In genomic region chr3:33360136-33360825, GRCh38 we compare ENCODE assay signal across 13 cellular contexts.
DNase-seq lines count a peak whose midpoint lies in the region; ATAC-seq and TF ChIP-seq lines count a peak whose summit lies in the region.
"Had no signal": no experiment of that assay in that cellular context is flagged by ENCODE, and none has a peak within 500 bp of the region (broad histone marks: within the 10 kb centered on the region; RNA-seq: fewer than 3 reads in every experiment).

No MANE protein-coding gene starts in this region.

- H3K36me3 ChIP-seq in mucosa of descending colon (ENCODE audit: low read depth): no peaks in the 10 kb centered on the region
- H3K36me3 ChIP-seq: pancreas had no signal

- DNase-seq in Daoy (ENCODE audit: low read depth) (peak; percentile 37), NCI-H226 (peak; percentile 71), dedifferentiated amniotic fluid mesenchymal stem cell (ENCODE audit: extremely low spot score) (peak; percentile 72), mucosa of descending colon (no peak), NCI-H128 (lab: John Stamatoyannopoulos, UW; ENCODE audit: unreplicated experiment) (no peak), RPMI8226 (no peak), ecto neural progenitor cell (ENCODE audit: low spot score) (no peak)
- DNase-seq: activated CD8-positive, alpha-beta memory T cell treated with anti-CD3 and anti-CD28 coated beads, Interleukin-2, amount 50 U/mL, for 4 hours; CD8-positive, alpha-beta T cell; NCI-H1694; pancreas had no signal

- TF ChIP-seq CTCF in mucosa of descending colon (IDR thresholded peaks at IDR 0.05): no peak

- intact Hi-C loops in mucosa of descending colon (cut with DNase I, micrococcal nuclease): no loop called here

- no peaks in the 10 kb centered on the region for H3K9me3 ChIP-seq in mucosa of descending colon
- H3K9me3 ChIP-seq: pancreas had no signal

- peaks cover 5% of the 10 kb centered on the region for H3K4me1 ChIP-seq in mucosa of descending colon (ENCODE audit: low read depth)

- ATAC-seq in mucosa of descending colon (peak; percentile 66), HG03439 (IDR thresholded peaks at IDR 0.05; ENCODE audit: unreplicated experiment) (no peak)
- ATAC-seq: CD8-positive, alpha-beta T cell; left lobe of liver had no signal

- H3K4me3 ChIP-seq in mucosa of descending colon: no peak overlapping the region
- H3K4me3 ChIP-seq: pancreas had no signal

Comparison
In these comparisons a context has a peak if more than half of its experiments do, and no peak if none do; other contexts are left out.
1. DNase-seq: peak in Daoy (single experiment), NCI-H226 (single experiment) and dedifferentiated amniotic fluid mesenchymal stem cell (single experiment); none in mucosa of descending colon (0 of 3), NCI-H128 (single experiment), RPMI8226 (single experiment) and ecto neural progenitor cell (single experiment).